ENCODE assay signal across 8 cellular contexts in genomic region chr18:2655954-2656236, GRCh38. TPM values are rescaled to one million over a fixed set of nuclear protein-coding genes. Genes with fewer than 3 reads are reported as not detected.
DNase-seq lines count a peak whose midpoint lies in the region; ATAC-seq and TF ChIP-seq lines count a peak whose summit lies in the region.

No MANE protein-coding gene starts in this region.

- H3K27ac ChIP-seq in ACC112 (ENCODE audit: low read depth, low read length), result peak overlapping the region; percentile 88

- POLR2A ChIA-PET in MCF 10A (lab: Yijun Ruan, JAX), result interaction anchor here (0.6 to 5.5 kb wide), 29 partner anchors 9 to 1845 kb away, joined by 3 to 192 read pairs (median 5); partner anchors contain the start of genes METTL4, MYL12B and NDC80

- CTCF ChIA-PET in MCF 10A (lab: Yijun Ruan, JAX), result interaction anchor here (0.6 to 1.7 kb wide), 6 partner anchors 10 to 108 kb away, joined by 3 to 6 read pairs (median 4); partner anchors contain the start of genes METTL4 and NDC80

- H3K36me3 Mint-ChIP-seq in IgD-negative memory B cell (peaks cover 3% of the 10 kb centered on the region), MCF 10A (ENCODE audit: insufficient read depth, unreplicated experiment) (peaks cover 7% of the 10 kb centered on the region)

- peak overlapping the region; percentile 77 for H2AFZ ChIP-seq in ACC112 (ENCODE audit: low read length, unreplicated experiment)

- TF ChIP-seq CTCF in MCF 10A (IDR thresholded peaks at IDR 0.05; ENCODE audit: unreplicated experiment) (no peak), mucosa of descending colon (IDR thresholded peaks at IDR 0.05) (no peak)

- DNase-seq in MCF 10A (ENCODE audit: unreplicated experiment) (no peak), mucosa of descending colon (no peak), hippocampal formation (lab: John Stamatoyannopoulos, UW) (no peak), NCI-H446 (lab: John Stamatoyannopoulos, UW) (no peak), iPS-NIHi7 (ENCODE audit: extremely low spot score) (no peak)

- peaks cover 24% of the 10 kb centered on the region for H3K4me1 ChIP-seq in ACC112 (ENCODE audit: control insufficient read depth, insufficient read depth, low read length, unreplicated experiment)
- peaks cover 36% of the 10 kb centered on the region for H3K4me1 ChIP-seq in mucosa of descending colon (ENCODE audit: low read depth)

- peaks cover 50% of the 10 kb centered on the region for H3K79me2 ChIP-seq in ACC112 (ENCODE audit: control insufficient read depth, insufficient read depth, low read length, unreplicated experiment)

- 0 out of 2 replicates have a peak, but pooled peaks cover 4% of the 10 kb centered on the region for H3K36me3 ChIP-seq in ACC112 (ENCODE audit: insufficient read depth, low read length)
- peaks cover 4% of the 10 kb centered on the region for H3K36me3 ChIP-seq in mucosa of descending colon (ENCODE audit: low read depth)

- H3K9me3 Mint-ChIP-seq in IgD-negative memory B cell (peaks cover 0 to 2% (median 0%) of the 10 kb centered on the region in 3 donors), MCF 10A (ENCODE audit: unreplicated experiment) (no peaks in the 10 kb centered on the region)

- peak; percentile 23 for ATAC-seq in GM19035 (IDR thresholded peaks at IDR 0.05; ENCODE audit: unreplicated experiment)
- ATAC-seq in mucosa of descending colon, result no peak

- no peaks in the 10 kb centered on the region for H3K9me3 ChIP-seq in mucosa of descending colon

- H3K27me3 Mint-ChIP-seq in IgD-negative memory B cell (no peaks in the 10 kb centered on the region), MCF 10A (ENCODE audit: insufficient read depth, unreplicated experiment) (no peaks in the 10 kb centered on the region)

- H3K27ac Mint-ChIP-seq in IgD-negative memory B cell, result peak overlapping the region; percentile 84 to 98 (median 89)
- peak overlapping the region; percentile 91 for H3K27ac Mint-ChIP-seq in MCF 10A (ENCODE audit: low read depth, unreplicated experiment)

- H3K27me3 ChIP-seq in ACC112 (ENCODE audit: insufficient read depth, low read length), result no peaks in the 10 kb centered on the region

- H3K4me1 Mint-ChIP-seq in IgD-negative memory B cell (peaks cover 23 to 34% (median 31%) of the 10 kb centered on the region in 3 donors), MCF 10A (ENCODE audit: insufficient read depth, unreplicated experiment) (peaks cover 24% of the 10 kb centered on the region)

- H3K4me3 Mint-ChIP-seq in IgD-negative memory B cell (peak overlapping the region; percentile 93 to 99 (median 98)), MCF 10A (ENCODE audit: unreplicated experiment) (peak overlapping the region; percentile 86)

- BruUV-seq in MCF 10A (replicated peaks; lab: Mats Ljungman, UMichigan), result no TSS peak

- intact Hi-C loops in MCF 10A (cut with micrococcal nuclease) (loop anchor here (1.0 to 5.0 kb wide), 2 partner anchors 49 to 86 kb away; no protein-coding TSS in a partner anchor), mucosa of descending colon (cut with DNase I, micrococcal nuclease) (loop anchor here in 1 of 2 donors (10.0 kb wide), 1 partner anchor 81 kb away; the partner anchor contains the start of genes METTL4 and NDC80)

- H3K4me3 ChIP-seq in ACC112 (ENCODE audit: low read depth, low read length) (peak overlapping the region; percentile 97), mucosa of descending colon (peak overlapping the region; percentile 98)

RNA-seq across cellular contexts. Expression of gene SMCHD1, which starts 0.4 kb away (rescaled TPM):
- polyA plus RNA-seq in IgD-negative memory B cell, result 54.0 TPM
- total RNA-seq in MCF 10A (2022), result 43.7 and 50.7 TPM in 2 replicates
- 10 to 100 TPM; 66.4 to 94.3 (median 83.4) TPM for total RNA-seq in mucosa of descending colon
